8 cellular contexts compared by ENCODE assay signal in the genomic region with DNA sequence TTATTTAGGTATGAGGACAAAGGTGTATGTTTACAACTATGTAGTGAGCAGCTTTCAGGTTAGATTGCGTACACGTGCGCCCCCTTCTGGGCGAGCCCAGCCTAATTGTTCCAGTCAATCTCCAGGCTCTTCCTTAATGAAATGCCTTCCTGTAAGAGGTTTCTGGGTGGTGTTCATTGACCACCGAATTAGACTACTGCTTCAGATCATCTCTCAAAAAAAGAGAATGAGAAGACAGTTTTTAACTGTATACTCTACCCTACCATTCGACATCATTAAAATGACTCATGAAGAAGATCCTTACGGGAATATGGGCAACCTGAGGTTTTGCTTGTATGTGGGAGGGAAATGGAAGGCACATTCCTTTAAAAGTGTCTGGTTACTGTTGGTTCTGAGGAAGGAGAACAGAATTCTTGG. TPM values are rescaled to one million over a fixed set of nuclear protein-coding genes. Genes with fewer than 3 reads are reported as not detected.
DNase-seq lines count a peak whose midpoint lies in the region; ATAC-seq, FAIRE-seq and TF ChIP-seq lines count a peak whose summit lies in the region.

No MANE protein-coding gene starts in this region.

- ATAC-seq in GM19395 (IDR thresholded peaks at IDR 0.05; ENCODE audit: unreplicated experiment) (peak; percentile 81), HG03460 (IDR thresholded peaks at IDR 0.05; ENCODE audit: unreplicated experiment) (peak; percentile 75)

- no peaks in the 10 kb centered on the region for H3K9me3 Mint-ChIP-seq in Calu3 (ENCODE audit: low read depth, unreplicated experiment)

- H3K4me3 ChIP-seq in OCI-LY3 (ENCODE audit: low read length), result peak overlapping the region; percentile 43
- H3K4me3 ChIP-seq in astrocyte of the cerebellum (ENCODE audit: low read depth, low read length), result no peak overlapping the region

- TF ChIP-seq CTCF in Calu3 (IDR thresholded peaks at IDR 0.05; ENCODE audit: unreplicated experiment) (peak; percentile 85), OCI-LY3 (IDR thresholded peaks at IDR 0.05; ENCODE audit: low read depth, low read length) (peak; percentile 89), astrocyte of the cerebellum (IDR thresholded peaks at IDR 0.05; ENCODE audit: low read depth, low read length, missing control alignments) (peak; percentile 63)

- no peaks in the 10 kb centered on the region for H4K20me1 ChIP-seq in OCI-LY3 (ENCODE audit: insufficient read depth, low read length)

- BruUV-seq in Calu3 (replicated peaks; lab: Mats Ljungman, UMichigan), result no TSS peak

- H3K4me1 ChIP-seq in OCI-LY3 (ENCODE audit: low read length), result peaks cover 10% of the 10 kb centered on the region; the same call in 1 of the 2 replicates

- H3K9ac ChIP-seq in OCI-LY3 (ENCODE audit: low read length), result no peak overlapping the region

- DNase-seq in Calu3, result peak; percentile 88
- DNase-seq in astrocyte of the cerebellum (ENCODE audit: low read depth), result no peak
- DNase-seq in inferior parietal cortex (ENCODE audit: extremely low spot score), result peak; percentile 20
- DNase-seq in stimulated activated CD4-positive, alpha-beta T cell treated with anti-CD3 and anti-CD28 coated beads, Interleukin-1b, Interleukin-23, amount 100 ng/mL, for 4 hours (ENCODE audit: low read depth in 2 of 2), result peak; percentile 7 to 29
- no peak for DNase-seq in frontal cortex (ENCODE audit: low spot score in 2 of 2)

- peak overlapping the region; percentile 57 for H3K4me2 ChIP-seq in OCI-LY3 (ENCODE audit: low read length)

- no peaks in the 10 kb centered on the region for H3K27me3 Mint-ChIP-seq in Calu3 (ENCODE audit: unreplicated experiment)

- no peaks in the 10 kb centered on the region for H3K79me2 ChIP-seq in OCI-LY3 (ENCODE audit: low read length)

- no peaks in the 10 kb centered on the region for H3K9me3 ChIP-seq in OCI-LY3 (ENCODE audit: insufficient read depth, low read length)

- peaks cover 7% of the 10 kb centered on the region for H3K4me1 Mint-ChIP-seq in Calu3 (ENCODE audit: low read depth, unreplicated experiment)

- CTCF ChIA-PET in Calu3 (lab: Charles Lee), result interaction anchor here (0.7 to 3.0 kb wide), 4 partner anchors 10 to 217 kb away, joined by 3 to 20 read pairs (median 4); no protein-coding TSS in a partner anchor

- FAIRE-seq in frontal cortex (lab: Jason Lieb, UNC), result no peak

- no peak overlapping the region for H3K27ac ChIP-seq in OCI-LY3 (ENCODE audit: low read length)

- in situ Hi-C loops in astrocyte of the cerebellum (cut with HindIII; ENCODE audit: low sequenced_read_pairs), result no loop called here

- no peak overlapping the region for H3K27ac Mint-ChIP-seq in Calu3 (ENCODE audit: unreplicated experiment)

- no peaks in the 10 kb centered on the region for H3K36me3 ChIP-seq in OCI-LY3 (replicated peaks; ENCODE audit: low read depth, low read length)

- H3K27me3 ChIP-seq in OCI-LY3 (ENCODE audit: low read depth, low read length), result no peaks in the 10 kb centered on the region

- intact Hi-C loops in Calu3 (cut with micrococcal nuclease; ENCODE audit: unreplicated experiment), result loop anchor here (1.0 to 5.0 kb wide), 3 partner anchors 112 to 246 kb away; no protein-coding TSS in a partner anchor

- H3K4me3 Mint-ChIP-seq in Calu3 (ENCODE audit: low read depth, unreplicated experiment), result no peak overlapping the region

- H2AFZ ChIP-seq in OCI-LY3 (ENCODE audit: low read depth, low read length), result 0 out of 2 replicates have a peak overlapping the region, but pooled peaks have one; percentile 34

- H3K36me3 Mint-ChIP-seq in Calu3 (ENCODE audit: insufficient read depth, unreplicated experiment), result no peaks in the 10 kb centered on the region

RNA-seq across cellular contexts. Expression of a gene that starts 2.1 kb away (rescaled TPM):
- total RNA-seq in Calu3 (2022), result 0.31 TPM in 1 of 2 replicates, not detected in the other
- 12.6 TPM for total RNA-seq in frontal cortex

RNA-seq across cellular contexts. Expression of a gene that starts 51.3 kb away (rescaled TPM):
- total RNA-seq in Calu3 (2022) (not detected in 2 replicates), frontal cortex (1.2 TPM)

Comparison
In these comparisons a context has a peak if more than half of its experiments do, and no peak if none do; other contexts are left out.
1. DNase-seq: peak in Calu3 (single experiment), inferior parietal cortex (single experiment) and stimulated activated CD4-positive, alpha-beta T cell treated with anti-CD3 and anti-CD28 coated beads, Interleukin-1b, Interleukin-23, amount 100 ng/mL, for 4 hours (2 of 2); none in astrocyte of the cerebellum (single experiment) and frontal cortex (0 of 2).
2. RNA of a gene that starts 2.1 kb away (total RNA-seq): 12.6 TPM in frontal cortex (single experiment); 0.31 TPM in Calu3; every median in the first group is over 10 times any median in the second.
3. Peak in every context shown above with its lines, with median percentiles within 50 percentile points of each other: CTCF ChIP-seq.